9 cellular contexts compared by ENCODE assay signal in genomic region chr6:140462495-140463311, GRCh38.
DNase-seq lines count a peak whose midpoint lies in the region; ATAC-seq and TF ChIP-seq lines count a peak whose summit lies in the region.
"Had no signal": no experiment of that assay in that cellular context is flagged by ENCODE, and none has a peak within 500 bp of the region (broad histone marks: within the 10 kb centered on the region; RNA-seq: fewer than 3 reads in every experiment).

No MANE protein-coding gene starts in this region.

- peak overlapping the region; percentile 97 for H3K27ac ChIP-seq in 22Rv1
- peak overlapping the region; percentile 81 to 92 (median 81) for H3K27ac ChIP-seq in right lobe of liver
- no peak overlapping the region for H3K27ac ChIP-seq in effector memory CD4-positive, alpha-beta T cell (ENCODE audit: insufficient read depth, low read length, poor library complexity, severe bottlenecking)

- TF ChIP-seq CTCF in 22Rv1 (IDR thresholded peaks at IDR 0.05) (no peak), right lobe of liver (IDR thresholded peaks at IDR 0.05) (no peak)

- TF ChIP-seq POLR2A in right lobe of liver (IDR thresholded peaks at IDR 0.05), result no peak

- DNase-seq in MV-4-11 (lab: John Stamatoyannopoulos, UW), result peak; percentile 77
- peak; percentile 4 to 95 for DNase-seq in T47D (ENCODE audit: low read depth in 1 of 2, low spot score in 1 of 2)
- no peak for DNase-seq in right lobe of liver
- no peak for DNase-seq in H7
- no peak for DNase-seq in central memory CD4-positive, alpha-beta T cell
- no peak for DNase-seq in effector memory CD4-positive, alpha-beta T cell
- DNase-seq: activated CD4-positive, alpha-beta T cell treated with anti-CD3 and anti-CD28 coated beads, Interleukin-2, amount 50 U/mL, for 1 hour had no signal

- H3K27me3 ChIP-seq in right lobe of liver (no peaks in the 10 kb centered on the region), H7 (ENCODE audit: control insufficient read depth, insufficient read depth, low read length) (no peaks in the 10 kb centered on the region)
- H3K27me3 ChIP-seq in effector memory CD4-positive, alpha-beta T cell (replicated peaks; ENCODE audit: control insufficient read depth, insufficient read depth, low read length, poor library complexity, severe bottlenecking), result no peaks in the 10 kb centered on the region

- no peaks in the 10 kb centered on the region for H3K9me3 ChIP-seq in right lobe of liver
- H3K9me3 ChIP-seq in effector memory CD4-positive, alpha-beta T cell (ENCODE audit: control insufficient read depth, low read length), result no peaks in the 10 kb centered on the region

- WGBS in right lobe of liver (ENCODE audit: insufficient coverage, low coverage, low lambda C conversion rate, missing lambda C conversion rate), result 3% methylated on average over 2 of the region's 2 CpGs

- H3K36me3 ChIP-seq in right lobe of liver, result no peaks in the 10 kb centered on the region
- no peaks in the 10 kb centered on the region for H3K36me3 ChIP-seq in H7 (replicated peaks; ENCODE audit: control insufficient read depth, insufficient read depth, low read length)
- no peaks in the 10 kb centered on the region for H3K36me3 ChIP-seq in effector memory CD4-positive, alpha-beta T cell (ENCODE audit: control insufficient read depth, insufficient read depth, low read length)

- peak; percentile 69 to 76 (median 70) for ATAC-seq in right lobe of liver
- ATAC-seq in GM21619 (IDR thresholded peaks at IDR 0.05; ENCODE audit: unreplicated experiment), result no peak

- H3K4me1 ChIP-seq in right lobe of liver, result peaks cover 0 to 55% (median 15%) of the 10 kb centered on the region in 4 donors
- no peaks in the 10 kb centered on the region for H3K4me1 ChIP-seq in effector memory CD4-positive, alpha-beta T cell (ENCODE audit: control insufficient read depth, insufficient read depth, low read length, poor library complexity, severe bottlenecking)

- in situ Hi-C loops in T47D (cut with HindIII; ENCODE audit: low pct_unique_long_range_greater_than_20kb, low sequenced_read_pairs), result no loop called here

- intact Hi-C loops in right lobe of liver (cut with DNase I), result no loop called here

- H3K4me3 ChIP-seq in right lobe of liver (peak overlapping the region in 1 of 3 donors; percentile 0), H7 (ENCODE audit: insufficient read depth, low read depth, low read length) (no peak overlapping the region)
- no peak overlapping the region for H3K4me3 ChIP-seq in effector memory CD4-positive, alpha-beta T cell (ENCODE audit: insufficient read depth, low read depth, low read length, poor library complexity, severe bottlenecking)

Comparison
In these comparisons a context has a peak if more than half of its experiments do, and no peak if none do; other contexts are left out.
1. DNase-seq: peak in MV-4-11 (single experiment) and T47D (2 of 2); none in right lobe of liver (0 of 3), H7 (single experiment), central memory CD4-positive, alpha-beta T cell (single experiment) and effector memory CD4-positive, alpha-beta T cell (0 of 3).